Comparison of ENCODE assay signal across 13 cellular contexts in the genomic region with DNA sequence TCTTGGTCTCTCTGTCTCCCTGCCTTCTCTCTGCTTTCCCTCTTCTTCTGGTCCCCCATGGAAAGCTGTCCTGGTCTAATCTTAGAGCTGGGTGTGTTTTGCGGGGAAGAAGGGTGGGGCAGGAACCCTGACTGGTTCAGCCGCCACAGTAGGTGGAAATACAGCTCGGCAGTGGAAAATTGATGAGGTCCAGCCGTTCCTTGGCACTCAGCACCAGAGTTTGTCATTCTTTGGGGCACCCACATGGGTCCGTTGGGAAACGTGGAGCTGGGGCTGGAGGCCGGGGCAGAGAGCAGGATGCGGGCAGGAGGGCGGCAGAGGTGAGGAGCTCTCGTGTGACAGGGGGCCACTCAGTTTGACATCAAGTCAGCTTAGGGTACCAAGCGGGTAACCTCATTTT.
DNase-seq lines count a peak whose midpoint lies in the region; ATAC-seq, FAIRE-seq and TF ChIP-seq lines count a peak whose summit lies in the region.
"Had no signal": no experiment of that assay in that cellular context is flagged by ENCODE, and none has a peak within 500 bp of the region (broad histone marks: within the 10 kb centered on the region; RNA-seq: fewer than 3 reads in every experiment).

No MANE protein-coding gene starts in this region.

- FAIRE-seq in pancreas (lab: Jason Lieb, UNC) = no peak

- ATAC-seq in stimulated activated naive CD8-positive, alpha-beta T cell treated with anti-CD3 and anti-CD28 coated beads, Interleukin-15, Interleukin-2, amounts not matched to agents 100 U/mL and 50 U/mL, for 24 hours = no peak
- ATAC-seq in foreskin keratinocyte = no peak
- ATAC-seq in pancreas = no peak
- no peak for ATAC-seq in HG02981 (IDR thresholded peaks at IDR 0.05; ENCODE audit: unreplicated experiment)

- H3K27me3 Mint-ChIP-seq in stimulated activated naive CD8-positive, alpha-beta T cell treated with anti-CD3 and anti-CD28 coated beads, Interleukin-15, Interleukin-2, amounts not matched to agents 100 ng/mL and 50 ng/mL, for 24 hours = no peaks in the 10 kb centered on the region
- no peaks in the 10 kb centered on the region for H3K27me3 Mint-ChIP-seq in activated T-helper 1 cell treated with anti-CD3 and anti-CD28 coated beads, Interleukin-12 subunit alpha, Interleukin-12 subunit beta, Interleukin-2, Interleukin-4 antibody, amounts not matched to agents 30 ng/mL and 10 ng/mL and 1 ng/mL, durations not matched to agents 14 hours and 24 hours and 36 hours (ENCODE audit: insufficient read depth)

- in situ Hi-C loops in HAP-1 (cut with MboI; ENCODE audit: low sequenced_read_pairs) = no loop called here

- H3K36me3 Mint-ChIP-seq in stimulated activated naive CD8-positive, alpha-beta T cell treated with anti-CD3 and anti-CD28 coated beads, Interleukin-15, Interleukin-2, amounts not matched to agents 100 ng/mL and 50 ng/mL, for 24 hours (ENCODE audit: low read depth) = peaks cover 11% of the 10 kb centered on the region
- peaks cover 18% of the 10 kb centered on the region for H3K36me3 Mint-ChIP-seq in activated T-helper 1 cell treated with anti-CD3 and anti-CD28 coated beads, Interleukin-12 subunit alpha, Interleukin-12 subunit beta, Interleukin-2, Interleukin-4 antibody, amounts not matched to agents 30 ng/mL and 10 ng/mL and 1 ng/mL, durations not matched to agents 14 hours and 24 hours and 36 hours (ENCODE audit: low read depth)
- H3K36me3 Mint-ChIP-seq: mesothelial cell of epicardium had no signal

- no peaks in the 10 kb centered on the region for H3K9me3 Mint-ChIP-seq in stimulated activated naive CD8-positive, alpha-beta T cell treated with anti-CD3 and anti-CD28 coated beads, Interleukin-15, Interleukin-2, amounts not matched to agents 100 ng/mL and 50 ng/mL, for 24 hours
- H3K9me3 Mint-ChIP-seq in activated T-helper 1 cell treated with anti-CD3 and anti-CD28 coated beads, Interleukin-12 subunit alpha, Interleukin-12 subunit beta, Interleukin-2, Interleukin-4 antibody, amounts not matched to agents 30 ng/mL and 10 ng/mL and 1 ng/mL, durations not matched to agents 14 hours and 24 hours and 36 hours = no peaks in the 10 kb centered on the region
- H3K9me3 Mint-ChIP-seq: mesothelial cell of epicardium had no signal

- peaks cover 7% of the 10 kb centered on the region for H3K4me1 ChIP-seq in foreskin keratinocyte
- no peaks in the 10 kb centered on the region for H3K4me1 ChIP-seq in pancreas
- H3K4me1 ChIP-seq in HAP-1 = no peaks in the 10 kb centered on the region

- peak overlapping the region; percentile 94 for H3K27ac Mint-ChIP-seq in stimulated activated naive CD8-positive, alpha-beta T cell treated with anti-CD3 and anti-CD28 coated beads, Interleukin-15, Interleukin-2, amounts not matched to agents 100 ng/mL and 50 ng/mL, for 24 hours
- H3K27ac Mint-ChIP-seq in activated T-helper 1 cell treated with anti-CD3 and anti-CD28 coated beads, Interleukin-12 subunit alpha, Interleukin-12 subunit beta, Interleukin-2, Interleukin-4 antibody, amounts not matched to agents 30 ng/mL and 10 ng/mL and 1 ng/mL, durations not matched to agents 14 hours and 24 hours and 36 hours = peak overlapping the region; percentile 91
- H3K27ac Mint-ChIP-seq: mesothelial cell of epicardium had no signal

- H3K4me3 Mint-ChIP-seq in stimulated activated naive CD8-positive, alpha-beta T cell treated with anti-CD3 and anti-CD28 coated beads, Interleukin-15, Interleukin-2, amounts not matched to agents 100 ng/mL and 50 ng/mL, for 24 hours = peak overlapping the region; percentile 98
- H3K4me3 Mint-ChIP-seq in activated T-helper 1 cell treated with anti-CD3 and anti-CD28 coated beads, Interleukin-12 subunit alpha, Interleukin-12 subunit beta, Interleukin-2, Interleukin-4 antibody, amounts not matched to agents 30 ng/mL and 10 ng/mL and 1 ng/mL, durations not matched to agents 14 hours and 24 hours and 36 hours = peak overlapping the region; percentile 97
- H3K4me3 Mint-ChIP-seq: mesothelial cell of epicardium had no signal

- DNase-seq in stimulated activated naive CD8-positive, alpha-beta T cell treated with anti-CD3 and anti-CD28 coated beads, Interleukin-15, Interleukin-2, amounts not matched to agents 100 U/mL and 50 U/mL, for 24 hours = no peak
- no peak for DNase-seq in activated T-helper 1 cell treated with anti-CD3 and anti-CD28 coated beads, Interleukin-12 subunit alpha, Interleukin-12 subunit beta, Interleukin-2, Interleukin-4 antibody, amounts not matched to agents 30 ng/mL and 10 ng/mL and 1 ng/mL, durations not matched to agents 14 hours and 24 hours and 36 hours (ENCODE audit: low spot score)
- DNase-seq in foreskin keratinocyte (no peak), SK-N-DZ (ENCODE audit: low spot score) (no peak), pancreas (no peak), HAP-1 (ENCODE audit: low spot score in 2 of 2) (no peak)
- DNase-seq: GOT3, NCI-H1092, substantia nigra, WERI-Rb-1 had no signal

- intact Hi-C loops in activated T-helper 1 cell treated with anti-CD3 and anti-CD28 coated beads, Interleukin-12 subunit alpha, Interleukin-12 subunit beta, Interleukin-2, Interleukin-4 antibody, amounts not matched to agents 30 ng/mL and 10 ng/mL and 1 ng/mL, durations not matched to agents 14 hours and 24 hours and 36 hours (cut with micrococcal nuclease) = loop anchor here (10.0 kb wide), 1 partner anchor 171 kb away; no protein-coding TSS in a partner anchor
- intact Hi-C loops in pancreas (cut with DNase I) = no loop called here

- H3K36me3 ChIP-seq in pancreas = no peaks in the 10 kb centered on the region
- H3K36me3 ChIP-seq in HAP-1 (replicated peaks) = no peaks in the 10 kb centered on the region
- H3K36me3 ChIP-seq: WERI-Rb-1 had no signal

- TF ChIP-seq CTCF in foreskin keratinocyte (conservative IDR thresholded peaks at IDR 0.05) (no peak), pancreas (IDR thresholded peaks at IDR 0.05) (no peak)

- no peaks in the 10 kb centered on the region for H3K27me3 ChIP-seq in foreskin keratinocyte
- H3K27me3 ChIP-seq in pancreas = no peaks in the 10 kb centered on the region
- no peaks in the 10 kb centered on the region for H3K27me3 ChIP-seq in HAP-1 (ENCODE audit: low read depth)

- H3K4me3 ChIP-seq in pancreas (no peak overlapping the region), HAP-1 (no peak overlapping the region)

- peaks cover 49% of the 10 kb centered on the region for H3K4me1 Mint-ChIP-seq in stimulated activated naive CD8-positive, alpha-beta T cell treated with anti-CD3 and anti-CD28 coated beads, Interleukin-15, Interleukin-2, amounts not matched to agents 100 ng/mL and 50 ng/mL, for 24 hours (ENCODE audit: low read depth)
- peaks cover 30% of the 10 kb centered on the region for H3K4me1 Mint-ChIP-seq in activated T-helper 1 cell treated with anti-CD3 and anti-CD28 coated beads, Interleukin-12 subunit alpha, Interleukin-12 subunit beta, Interleukin-2, Interleukin-4 antibody, amounts not matched to agents 30 ng/mL and 10 ng/mL and 1 ng/mL, durations not matched to agents 14 hours and 24 hours and 36 hours (ENCODE audit: low read depth)
- H3K4me1 Mint-ChIP-seq: mesothelial cell of epicardium had no signal

- no peaks in the 10 kb centered on the region for H3K9me3 ChIP-seq in pancreas
- no peaks in the 10 kb centered on the region for H3K9me3 ChIP-seq in HAP-1

- WGBS in pancreas, 2 donors = 47% methylated on average over 11 of the region's 11 CpGs; no CpG with 5 or more reads in 1 of the 2 donors

- H3K27ac ChIP-seq in foreskin keratinocyte (peak overlapping the region; percentile 15), pancreas (no peak overlapping the region)
- H3K27ac ChIP-seq: WERI-Rb-1 had no signal
